Comparison of ENCODE assay signal across 12 cellular contexts in genomic region chr11:61671527-61671926, GRCh38. TPM values are rescaled to one million over a fixed set of nuclear protein-coding genes. Genes with fewer than 3 reads are reported as not detected.
DNase-seq lines count a peak whose midpoint lies in the region; ATAC-seq and TF ChIP-seq lines count a peak whose summit lies in the region.
"Had no signal": no experiment of that assay in that cellular context is flagged by ENCODE, and none has a peak within 500 bp of the region (broad histone marks: within the 10 kb centered on the region; RNA-seq: fewer than 3 reads in every experiment).

No MANE protein-coding gene starts in this region.

- TF ChIP-seq CTCF in cardiac muscle cell (IDR thresholded peaks at IDR 0.05; ENCODE audit: low read depth, low read length) (peak; percentile 36), PC-3 (conservative IDR thresholded peaks at IDR 0.05; ENCODE audit: low read depth, low read length) (peak; percentile 60), fibroblast of mammary gland (conservative IDR thresholded peaks at IDR 0.05; ENCODE audit: control insufficient read depth, insufficient read depth, low read depth, low read length) (peak; percentile 34), uterus (IDR thresholded peaks at IDR 0.05) (no peak)

- H3K36me3 ChIP-seq in cardiac muscle cell (no peaks in the 10 kb centered on the region), PC-3 (ENCODE audit: low read depth, low read length) (no peaks in the 10 kb centered on the region), uterus (no peaks in the 10 kb centered on the region)

- H3K9me3 ChIP-seq in cardiac muscle cell (ENCODE audit: low read depth) = no peaks in the 10 kb centered on the region
- no peaks in the 10 kb centered on the region for H3K9me3 ChIP-seq in PC-3 (ENCODE audit: low read length)
- no peaks in the 10 kb centered on the region for H3K9me3 ChIP-seq in uterus

- no peak overlapping the region for H3K4me3 Mint-ChIP-seq in natural killer cell treated with Interleukin-12 subunit alpha and Interleukin-12 subunit beta and Interleukin-15 and Interleukin-18, amount 100 ng/mL, for 72 hours
- H3K4me3 Mint-ChIP-seq: memory B cell had no signal

- H3K27me3 ChIP-seq in cardiac muscle cell (no peaks in the 10 kb centered on the region), PC-3 (ENCODE audit: low read length) (peaks cover 21% of the 10 kb centered on the region), uterus (no peaks in the 10 kb centered on the region)

- no peaks in the 10 kb centered on the region for H3K4me1 Mint-ChIP-seq in natural killer cell treated with Interleukin-12 subunit alpha and Interleukin-12 subunit beta and Interleukin-15 and Interleukin-18, amount 100 ng/mL, for 72 hours (ENCODE audit: low read depth in 2 of 2)
- H3K4me1 Mint-ChIP-seq: memory B cell had no signal

- no peak overlapping the region for H3K27ac Mint-ChIP-seq in natural killer cell treated with Interleukin-12 subunit alpha and Interleukin-12 subunit beta and Interleukin-15 and Interleukin-18, amount 100 ng/mL, for 72 hours
- H3K27ac Mint-ChIP-seq: memory B cell had no signal

- H3K9ac ChIP-seq in PC-3 (ENCODE audit: low read length) = no peak overlapping the region

- peaks cover 16 to 38% of the 10 kb centered on the region in 2 donors for H3K27me3 Mint-ChIP-seq in natural killer cell treated with Interleukin-12 subunit alpha and Interleukin-12 subunit beta and Interleukin-15 and Interleukin-18, amount 100 ng/mL, for 72 hours

- no peaks in the 10 kb centered on the region for H4K20me1 ChIP-seq in PC-3 (ENCODE audit: low read length)

- H3K27ac ChIP-seq in cardiac muscle cell (no peak overlapping the region), PC-3 (ENCODE audit: low read length) (no peak overlapping the region), uterus (no peak overlapping the region)

- no peak overlapping the region for H3K4me2 ChIP-seq in PC-3 (ENCODE audit: low read length)

- H3K9me2 ChIP-seq in PC-3 (replicated peaks; ENCODE audit: low read length) = no peaks in the 10 kb centered on the region

- H2AFZ ChIP-seq in PC-3 (ENCODE audit: low read length) = no peak overlapping the region

- CTCF ChIA-PET in PC-3 (lab: Charles Lee) = interaction anchor here (0.6 to 0.9 kb wide), 3 partner anchors 62 to 225 kb away, joined by 3 to 4 read pairs (median 3); no protein-coding TSS in a partner anchor

- TF ChIP-seq POLR2A in uterus (IDR thresholded peaks at IDR 0.05) = no peak

- POLR2A ChIA-PET in PC-3 (lab: Charles Lee; ENCODE audit: unreplicated experiment) = no interaction called here

- no peaks in the 10 kb centered on the region for H3K9me3 Mint-ChIP-seq in natural killer cell treated with Interleukin-12 subunit alpha and Interleukin-12 subunit beta and Interleukin-15 and Interleukin-18, amount 100 ng/mL, for 72 hours

- H3K4me3 ChIP-seq in cardiac muscle cell (no peak overlapping the region), PC-3 (ENCODE audit: low read length) (no peak overlapping the region), fibroblast of mammary gland (ENCODE audit: control insufficient read depth, low read depth, low read length) (no peak overlapping the region), uterus (no peak overlapping the region)

- H3K4me1 ChIP-seq in cardiac muscle cell (ENCODE audit: low read depth) (peaks cover 18% of the 10 kb centered on the region), PC-3 (ENCODE audit: insufficient read depth, low read length) (no peaks in the 10 kb centered on the region), uterus (no peaks in the 10 kb centered on the region)

- H3K79me2 ChIP-seq in PC-3 (ENCODE audit: low read length) = no peaks in the 10 kb centered on the region

- BruUV-seq in PC-3 (replicated peaks; lab: Mats Ljungman, UMichigan) = no TSS peak

- H3F3A ChIP-seq in PC-3 (ENCODE audit: low read length, unreplicated experiment) = no peaks in the 10 kb centered on the region

- DNase-seq in cardiac muscle cell (ENCODE audit: low read depth in 1 of 2, low spot score in 1 of 2) (peak in 1 of 2 donors; percentile 42), cardiac septum (ENCODE audit: low spot score) (no peak), PC-3 (peak; percentile 43), fibroblast of mammary gland (ENCODE audit: low read depth) (no peak), uterus (no peak), G401 (ENCODE audit: low spot score) (no peak)
- DNase-seq in natural killer cell treated with Interleukin-12 subunit alpha and Interleukin-12 subunit beta and Interleukin-15 and Interleukin-18, amount 100 ng/mL, for 72 hours (ENCODE audit: low spot score) = no peak
- DNase-seq: activated CD4-positive, CD25-positive, alpha-beta regulatory T cell; COR-L47; NCI-H1105 had no signal

- ATAC-seq in PC-3 = peak; percentile 53
- ATAC-seq in HG03457 (IDR thresholded peaks at IDR 0.05; ENCODE audit: unreplicated experiment) = no peak
- no peak for ATAC-seq in natural killer cell treated with Interleukin-12 subunit alpha and Interleukin-12 subunit beta and Interleukin-15 and Interleukin-18, amount 100 ng/mL, for 72 hours

- intact Hi-C loops in cardiac septum (cut with DNase I) (no loop called here), PC-3 (cut with micrococcal nuclease) (no loop called here), uterus (cut with DNase I; ENCODE audit: low total_unique reads) (no loop called here)

- no peaks in the 10 kb centered on the region for H3K36me3 Mint-ChIP-seq in natural killer cell treated with Interleukin-12 subunit alpha and Interleukin-12 subunit beta and Interleukin-15 and Interleukin-18, amount 100 ng/mL, for 72 hours

- in situ Hi-C loops in G401 (cut with HindIII; ENCODE audit: low sequenced_read_pairs) = no loop called here

RNA-seq across cellular contexts. Expression of gene DAGLA, which starts 8.7 kb away (rescaled TPM):
- 5.5 and 6.3 TPM in 2 replicates for total RNA-seq in cardiac muscle cell
- 2.1 and 3.4 TPM in 2 replicates for polyA plus RNA-seq in cardiac muscle cell
- total RNA-seq in cardiac septum = 3.3 TPM
- 8.6 and 12.2 TPM in 2 replicates for total RNA-seq in PC-3 (2014; rRNA removed)
- total RNA-seq in uterus = 1 to 10 TPM in 2 of 4 donors, under 1 TPM in 2; 0.29 to 5.4 (median 1.9) TPM
- total RNA-seq in G401 (2014; rRNA removed; shearing (Covaris generic)) = 0.74 and 1.4 TPM in 2 replicates
- total RNA-seq in natural killer cell treated with Interleukin-12 subunit alpha and Interleukin-12 subunit beta and Interleukin-15 and Interleukin-18, amount 100 ng/mL, for 72 hours = under 1 TPM; 0.08 to 0.10 TPM

Comparison
In these comparisons a context has a peak if more than half of its experiments do, and no peak if none do; other contexts are left out.
1. CTCF ChIP-seq: peak in cardiac muscle cell (single experiment), PC-3 (single experiment) and fibroblast of mammary gland (single experiment); none in uterus (0 of 4).